ENCODE assay signal across 34 cellular contexts in the genomic region with DNA sequence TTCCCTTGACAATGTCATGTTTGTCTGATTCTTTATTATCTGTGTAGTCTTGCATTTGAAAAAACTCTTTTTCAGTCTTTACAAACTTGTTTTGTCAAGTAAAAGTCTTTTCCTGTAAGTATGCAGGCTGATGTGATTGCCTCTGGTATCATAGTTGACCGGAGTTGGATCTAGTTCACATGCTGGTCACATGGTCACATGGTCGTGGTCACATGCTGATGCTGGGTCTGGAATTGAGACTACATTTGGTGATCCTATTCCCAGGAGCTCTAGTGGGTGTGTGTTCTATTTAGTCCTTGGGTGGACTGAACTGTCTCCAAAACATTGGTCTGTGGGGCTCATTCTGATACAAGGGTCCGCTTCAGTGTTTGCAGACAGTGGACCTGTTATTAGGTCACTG.
"Had no signal": no experiment of that assay in that cellular context is flagged by ENCODE, and none has a peak within 500 bp of the region (broad histone marks: within the 10 kb centered on the region; RNA-seq: fewer than 3 reads in every experiment).

No MANE protein-coding gene starts in this region.

- H3K9ac ChIP-seq: KMS-11 had no signal

- H3K27ac ChIP-seq: KMS-11 had no signal

- H3K9me3 ChIP-seq: MG63 had no signal

- H3K27me3 ChIP-seq: MG63 had no signal

- H3K4me2 ChIP-seq: KMS-11 had no signal

- H3K4me3 ChIP-seq: MG63 had no signal

- H3K36me3 ChIP-seq: MG63 had no signal

- DNase-seq: Karpas-422, Kasumi-1, MG63, MM.1S, MV-4-11, NCI-H1048, NCI-H1092, NCI-H1092 treated with DMSO at 0.1 percent for 48 hours, NCI-H1105, NCI-H1105 treated with DMSO at 0.1 percent for 48 hours, NCI-H1417, NCI-H1417 treated with DMSO at 0.1 percent for 48 hours, NCI-H1436, NCI-H1436 treated with DMSO at 0.1 percent for 48 hours, NCI-H146, NCI-H1694, NCI-H1694 treated with DMSO at 0.1 percent for 48 hours, NCI-H187, NCI-H187 treated with DMSO at 0.1 percent for 48 hours, NCI-H1930, NCI-H2029, NCI-H2029 treated with DMSO at 0.1 percent for 48 hours, NCI-H2081, NCI-H2081 treated with DMSO at 0.1 percent for 48 hours, NCI-H2107, NCI-H2171, NCI-H2171 treated with DMSO at 0.1 percent for 48 hours, NCI-H2227 treated with DMSO at 0.1 percent for 48 hours, NCI-H226, NCI-H345, NCI-H446, NCI-H446 treated with DMSO at 0.1 percent for 48 hours, NCI-H510A had no signal
